Comparison of ENCODE assay signal across 20 cellular contexts in genomic region chr7:37504791-37505190, GRCh38. TPM values are rescaled to one million over a fixed set of nuclear protein-coding genes. Genes with fewer than 3 reads are reported as not detected.
DNase-seq lines count a peak whose midpoint lies in the region; ATAC-seq and TF ChIP-seq lines count a peak whose summit lies in the region.
"Had no signal": no experiment of that assay in that cellular context is flagged by ENCODE, and none has a peak within 500 bp of the region (broad histone marks: within the 10 kb centered on the region; RNA-seq: fewer than 3 reads in every experiment).

No MANE protein-coding gene starts in this region.

- H3K79me2 ChIP-seq in SK-N-SH (ENCODE audit: insufficient read depth): no peaks in the 10 kb centered on the region

- H3K9ac ChIP-seq in SK-N-SH: no peak overlapping the region

- H3K36me3 ChIP-seq in SK-N-SH (replicated peaks in 1 of 2; ENCODE audit: control insufficient read depth in 1 of 2, insufficient read depth in 2 of 2, low read length in 1 of 2): no peaks in the 10 kb centered on the region

- DNase-seq in SK-N-SH (no peak), foreskin melanocyte (peak; percentile 49), pulmonary artery endothelial cell (ENCODE audit: low read depth, low spot score) (peak; percentile 36), left colon (no peak)
- DNase-seq in activated naive CD8-positive, alpha-beta T cell treated with anti-CD3 and anti-CD28 coated beads, Interleukin-2, amount 50 U/mL, for 24 hours: no peak
- no peak for DNase-seq in natural killer cell treated with Interleukin-12 subunit alpha and Interleukin-12 subunit beta and Interleukin-15 and Interleukin-18, amount 100 ng/mL, for 72 hours (ENCODE audit: low spot score)
- DNase-seq: AML-193, DMS79 treated with DMSO at 0.1 percent for 48 hours, HFFc6, NCI-H1417, NCI-H187, NCI-H2107, NCI-H226, NCI-H524, PC-9 had no signal

- no peak for TF ChIP-seq RAD21 in SK-N-SH (IDR thresholded peaks at IDR 0.05; ENCODE audit: low read length)

- no peaks in the 10 kb centered on the region for H3K9me2 ChIP-seq in SK-N-SH

- ATAC-seq in SK-N-SH treated with all-trans-retinoic acid at 6 μM for 48 hours: no peak
- ATAC-seq in activated naive CD8-positive, alpha-beta T cell treated with anti-CD3 and anti-CD28 coated beads, Interleukin-2, amount 50 U/mL, for 24 hours: no peak
- ATAC-seq in left colon: no peak
- no peak for ATAC-seq in natural killer cell treated with Interleukin-12 subunit alpha and Interleukin-12 subunit beta and Interleukin-15 and Interleukin-18, amount 100 ng/mL, for 72 hours
- no peak for ATAC-seq in HG03045 (IDR thresholded peaks at IDR 0.05; ENCODE audit: unreplicated experiment)

- H3K27ac Mint-ChIP-seq in activated naive CD8-positive, alpha-beta T cell treated with anti-CD3 and anti-CD28 coated beads, Interleukin-2, amount 50 U/mL, for 24 hours: no peak overlapping the region
- H3K27ac Mint-ChIP-seq in natural killer cell treated with Interleukin-12 subunit alpha and Interleukin-12 subunit beta and Interleukin-15 and Interleukin-18, amount 100 ng/mL, for 72 hours: no peak overlapping the region
- H3K27ac Mint-ChIP-seq: HFFc6 had no signal

- TF ChIP-seq EP300 in SK-N-SH (IDR thresholded peaks at IDR 0.05; ENCODE audit: borderline replicate concordance in 1 of 2, low read depth in 1 of 2, low read length in 1 of 2): no peak

- H4K20me1 ChIP-seq in SK-N-SH (ENCODE audit: insufficient read depth): no peaks in the 10 kb centered on the region

- H3K9me3 ChIP-seq in SK-N-SH: peaks cover 10% of the 10 kb centered on the region

- no peaks in the 10 kb centered on the region for H3F3A ChIP-seq in SK-N-SH (replicated peaks; ENCODE audit: insufficient read depth)

- no peaks in the 10 kb centered on the region for H3K9me3 Mint-ChIP-seq in activated naive CD8-positive, alpha-beta T cell treated with anti-CD3 and anti-CD28 coated beads, Interleukin-2, amount 50 U/mL, for 24 hours
- no peaks in the 10 kb centered on the region for H3K9me3 Mint-ChIP-seq in natural killer cell treated with Interleukin-12 subunit alpha and Interleukin-12 subunit beta and Interleukin-15 and Interleukin-18, amount 100 ng/mL, for 72 hours
- H3K9me3 Mint-ChIP-seq: CD14-positive monocyte had no signal

- H3K4me3 Mint-ChIP-seq in activated naive CD8-positive, alpha-beta T cell treated with anti-CD3 and anti-CD28 coated beads, Interleukin-2, amount 50 U/mL, for 24 hours: no peak overlapping the region
- H3K4me3 Mint-ChIP-seq in natural killer cell treated with Interleukin-12 subunit alpha and Interleukin-12 subunit beta and Interleukin-15 and Interleukin-18, amount 100 ng/mL, for 72 hours: no peak overlapping the region
- H3K4me3 Mint-ChIP-seq: CD14-positive monocyte, HFFc6 had no signal

- no peak overlapping the region for H3K27ac ChIP-seq in SK-N-SH (ENCODE audit: low read depth in 2 of 2, low read length in 1 of 2)
- H3K27ac ChIP-seq: 22Rv1, PC-9, RWPE1 had no signal

- TF ChIP-seq CTCF in SK-N-SH (IDR thresholded peaks at IDR 0.05): no peak

- H3K4me2 ChIP-seq in SK-N-SH: no peak overlapping the region
- H3K4me2 ChIP-seq: PC-9 had no signal

- no peak overlapping the region for H3K4me3 ChIP-seq in SK-N-SH (ENCODE audit: low read depth in 2 of 2, low read length in 1 of 2)
- H3K4me3 ChIP-seq: PC-9 had no signal

- intact Hi-C loops in left colon (cut with DNase I, micrococcal nuclease): no loop called here

- H2AFZ ChIP-seq in SK-N-SH (ENCODE audit: low read depth): no peak overlapping the region
- H2AFZ ChIP-seq: PC-9 had no signal

- H3K36me3 Mint-ChIP-seq in activated naive CD8-positive, alpha-beta T cell treated with anti-CD3 and anti-CD28 coated beads, Interleukin-2, amount 50 U/mL, for 24 hours (ENCODE audit: low read depth): no peaks in the 10 kb centered on the region
- H3K36me3 Mint-ChIP-seq in natural killer cell treated with Interleukin-12 subunit alpha and Interleukin-12 subunit beta and Interleukin-15 and Interleukin-18, amount 100 ng/mL, for 72 hours: no peaks in the 10 kb centered on the region
- H3K36me3 Mint-ChIP-seq: CD14-positive monocyte had no signal

- CTCF ChIA-PET in SK-N-SH (lab: Yijun Ruan, JAX): interaction anchor here (0.6 to 7.5 kb wide), 8 partner anchors 9 to 426 kb away, joined by 3 to 89 read pairs (median 10); partner anchors contain the start of gene ELMO1

- H3K4me1 ChIP-seq in SK-N-SH (ENCODE audit: control insufficient read depth in 1 of 2, insufficient read depth in 2 of 2, low read depth in 1 of 2, low read length in 1 of 2): no peaks in the 10 kb centered on the region; a peak in 1 of 4 replicates

- no peaks in the 10 kb centered on the region for H3K27me3 ChIP-seq in SK-N-SH (ENCODE audit: insufficient read depth)

- no peaks in the 10 kb centered on the region for H3K4me1 Mint-ChIP-seq in activated naive CD8-positive, alpha-beta T cell treated with anti-CD3 and anti-CD28 coated beads, Interleukin-2, amount 50 U/mL, for 24 hours
- H3K4me1 Mint-ChIP-seq in natural killer cell treated with Interleukin-12 subunit alpha and Interleukin-12 subunit beta and Interleukin-15 and Interleukin-18, amount 100 ng/mL, for 72 hours (ENCODE audit: low read depth in 2 of 2): no peaks in the 10 kb centered on the region
- H3K4me1 Mint-ChIP-seq: CD14-positive monocyte had no signal

- H3K27me3 Mint-ChIP-seq in activated naive CD8-positive, alpha-beta T cell treated with anti-CD3 and anti-CD28 coated beads, Interleukin-2, amount 50 U/mL, for 24 hours: peaks cover 16% of the 10 kb centered on the region
- peaks cover 19 to 20% of the 10 kb centered on the region in 2 donors for H3K27me3 Mint-ChIP-seq in natural killer cell treated with Interleukin-12 subunit alpha and Interleukin-12 subunit beta and Interleukin-15 and Interleukin-18, amount 100 ng/mL, for 72 hours

- POLR2A ChIA-PET in SK-N-SH (lab: Yijun Ruan, JAX): interaction anchor here (1.1 kb wide), 1 partner anchor 10 kb away, joined by 3 read pairs; no protein-coding TSS in a partner anchor

TF ChIP-seq in SK-N-SH treated with all-trans-retinoic acid at 6 μM for 48 hours, 23 proteins besides CTCF, POLR2A, EP300 and RAD21 (continues in another document):
- no peak for TF ChIP-seq ZFP30 (CRISPR knock-in tag; IDR thresholded peaks at IDR 0.05)
- no peak for TF ChIP-seq BACH2 (CRISPR knock-in tag; IDR thresholded peaks at IDR 0.05; ENCODE audit: borderline replicate concordance)
- no peak for TF ChIP-seq TOX (CRISPR knock-in tag; IDR thresholded peaks at IDR 0.05; ENCODE audit: borderline replicate concordance)
- no peak for TF ChIP-seq CREB5 (CRISPR knock-in tag; IDR thresholded peaks at IDR 0.05; ENCODE audit: low read depth)
- peak; percentile 13; the same call in 1 of the 2 replicates for TF ChIP-seq ISL1 (CRISPR knock-in tag; IDR thresholded peaks at IDR 0.05)

TF ChIP-seq in SK-N-SH, 30 proteins besides CTCF, POLR2A, EP300 and RAD21:
- TF ChIP-seq GATA2 (CRISPR knock-in tag; IDR thresholded peaks at IDR 0.05): no peak
- no peak for TF ChIP-seq MXI1 (IDR thresholded peaks at IDR 0.05; ENCODE audit: low read depth, low read length)
- TF ChIP-seq NRF1 (IDR thresholded peaks at IDR 0.05; ENCODE audit: low read depth, low read length): no peak
- no peak for TF ChIP-seq USF2 (IDR thresholded peaks at IDR 0.05; ENCODE audit: borderline replicate concordance, low read depth, low read length)
- TF ChIP-seq MAX (IDR thresholded peaks at IDR 0.05; ENCODE audit: low read depth): no peak
- no peak for TF ChIP-seq SIN3A (IDR thresholded peaks at IDR 0.05; ENCODE audit: borderline replicate concordance, low read depth, low read length)

RNA-seq across cellular contexts. Expression of gene ELMO1, which starts 56.1 kb away (rescaled TPM):
- polyA plus RNA-seq in SK-N-SH (2012; rRNA removed): 0.64 and 2.8 TPM in 2 replicates
- polyA plus RNA-seq in SK-N-SH (2012; cell fraction: cytosol; rRNA removed): 1.5 and 3.7 TPM in 2 replicates
- 1.0 and 1.5 TPM in 2 replicates for polyA plus RNA-seq in SK-N-SH (2012; cell fraction: nucleus; rRNA removed)
- 33.7 and 41.2 TPM in 2 replicates for total RNA-seq in pulmonary artery endothelial cell
- total RNA-seq in left colon: 10 to 100 TPM in 1 of 2 donors, 1 to 10 TPM in 1; 5.6 to 16.1 TPM
- total RNA-seq in natural killer cell treated with Interleukin-12 subunit alpha and Interleukin-12 subunit beta and Interleukin-15 and Interleukin-18, amount 100 ng/mL, for 72 hours: 100 to 1,000 TPM in 1 of 2 donors, 10 to 100 TPM in 1; 36.8 to 103 TPM
- total RNA-seq: HFFc6 had no signal

Comparison
In these comparisons a context has a peak if more than half of its experiments do, and no peak if none do; other contexts are left out.
1. DNase-seq: peak in foreskin melanocyte (single experiment) and pulmonary artery endothelial cell (single experiment); none in SK-N-SH (single experiment), activated naive CD8-positive, alpha-beta T cell treated with anti-CD3 and anti-CD28 coated beads, Interleukin-2, amount 50 U/mL, for 24 hours (single experiment), left colon (0 of 2) and natural killer cell treated with Interleukin-12 subunit alpha and Interleukin-12 subunit beta and Interleukin-15 and Interleukin-18, amount 100 ng/mL, for 72 hours (single experiment).